8 cellular contexts compared by ENCODE assay signal in the genomic region with DNA sequence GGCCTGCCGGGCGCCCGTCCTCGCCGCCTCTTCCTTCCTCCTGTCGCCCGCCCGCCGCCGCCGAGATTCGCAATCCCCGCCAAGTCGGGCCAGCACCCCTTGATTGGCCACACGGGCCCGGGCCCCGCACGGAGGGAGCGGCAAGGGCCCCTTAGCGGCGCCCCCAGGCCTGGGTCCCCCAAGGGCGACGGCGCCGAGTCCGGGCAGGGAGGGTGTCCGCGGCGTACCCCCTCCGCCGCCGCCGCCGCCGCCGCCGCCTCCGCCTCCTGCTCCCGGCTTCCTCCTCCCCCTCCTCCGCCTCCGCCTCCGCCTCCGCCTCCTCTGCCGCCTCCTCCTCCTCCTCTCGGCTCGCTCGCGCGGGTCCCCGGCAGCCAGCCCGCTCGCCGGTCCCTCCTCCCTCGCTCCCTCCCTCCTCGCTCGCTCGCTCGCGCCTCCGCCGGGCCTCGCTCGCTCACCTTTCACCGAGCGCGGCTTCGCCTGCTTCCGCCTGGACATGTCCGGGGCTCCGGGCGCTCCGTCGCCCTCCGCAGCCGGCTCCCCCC. TPM values are rescaled to one million over a fixed set of nuclear protein-coding genes. Genes with fewer than 3 reads are reported as not detected.
DNase-seq lines count a peak whose midpoint lies in the region; ATAC-seq and TF ChIP-seq lines count a peak whose summit lies in the region.

No MANE protein-coding gene starts in this region.

- peak; percentile 83 for DNase-seq in GM13977 (ENCODE audit: low spot score)
- peak; percentile 82 for DNase-seq in NCI-H2227 (lab: John Stamatoyannopoulos, UW; ENCODE audit: unreplicated experiment)
- peak; percentile 78 for DNase-seq in activated CD4-positive, alpha-beta T cell treated with anti-CD3 and anti-CD28 coated beads, Interleukin-2, amount 10 ng/mL, durations not matched to agents 7 days and 5 days
- DNase-seq in dermis blood vessel endothelial cell, result peak; percentile 82
- peak; percentile 87 to 96 for DNase-seq in left lung
- peak; percentile 33 to 70 for DNase-seq in stimulated activated CD4-positive, alpha-beta T cell treated with anti-CD3 and anti-CD28 coated beads, Interleukin-4, amount 100 ng/mL, for 4 hours
- DNase-seq in OCI-M2 (lab: John Stamatoyannopoulos, UW; ENCODE audit: unreplicated experiment), result no peak

- no peak overlapping the region for H3K27ac Mint-ChIP-seq in activated CD4-positive, alpha-beta T cell treated with anti-CD3 and anti-CD28 coated beads, Interleukin-2, amount 10 ng/mL, durations not matched to agents 7 days and 5 days

- in situ Hi-C loops in GM13977 (cut with MboI; ENCODE audit: low pct_unique_long_range_greater_than_20kb, low sequenced_read_pairs, unreplicated experiment), result no loop called here

- H3K36me3 ChIP-seq in left lung, result no peaks in the 10 kb centered on the region

- H3K9me3 Mint-ChIP-seq in activated CD4-positive, alpha-beta T cell treated with anti-CD3 and anti-CD28 coated beads, Interleukin-2, amount 10 ng/mL, durations not matched to agents 7 days and 5 days, result no peaks in the 10 kb centered on the region

- ATAC-seq in HG02884 (IDR thresholded peaks at IDR 0.05; ENCODE audit: unreplicated experiment), result peak; percentile 51
- peak; percentile 84 for ATAC-seq in left lung

- peak overlapping the region; percentile 79 to 80 for H3K27ac ChIP-seq in left lung

- peaks cover 53% of the 10 kb centered on the region for H3K27me3 Mint-ChIP-seq in activated CD4-positive, alpha-beta T cell treated with anti-CD3 and anti-CD28 coated beads, Interleukin-2, amount 10 ng/mL, durations not matched to agents 7 days and 5 days

- no peaks in the 10 kb centered on the region for H3K9me3 ChIP-seq in left lung

- POLR2A ChIA-PET in activated CD4-positive, alpha-beta T cell treated with anti-CD3 and anti-CD28 coated beads, Interleukin-2, amount 10 ng/mL, durations not matched to agents 7 days and 5 days (lab: Charles Lee), result no interaction called here

- H3K36me3 Mint-ChIP-seq in activated CD4-positive, alpha-beta T cell treated with anti-CD3 and anti-CD28 coated beads, Interleukin-2, amount 10 ng/mL, durations not matched to agents 7 days and 5 days (ENCODE audit: low read depth), result peaks cover 1% of the 10 kb centered on the region

- TF ChIP-seq CTCF in GM13977 (IDR thresholded peaks at IDR 0.05; ENCODE audit: extremely low read depth, insufficient read depth, missing control alignments) (no peak), left lung (IDR thresholded peaks at IDR 0.05) (no peak)

- peak overlapping the region; percentile 59 for H3K4me3 Mint-ChIP-seq in activated CD4-positive, alpha-beta T cell treated with anti-CD3 and anti-CD28 coated beads, Interleukin-2, amount 10 ng/mL, durations not matched to agents 7 days and 5 days

- peaks cover 12 to 97% of the 10 kb centered on the region in 2 donors for H3K27me3 ChIP-seq in left lung

- peaks cover 4 to 36% of the 10 kb centered on the region in 2 donors for H3K4me1 ChIP-seq in left lung

- intact Hi-C loops in left lung (cut with DNase I), result no loop called here

- peak overlapping the region; percentile 56 to 66 for H3K4me3 ChIP-seq in left lung

- CTCF ChIA-PET in activated CD4-positive, alpha-beta T cell treated with anti-CD3 and anti-CD28 coated beads, Interleukin-2, amount 10 ng/mL, durations not matched to agents 7 days and 5 days (lab: Charles Lee), result interaction anchor here (2.0 kb wide), 1 partner anchor 170 kb away, joined by 4 read pairs; a partner anchor contains a TSS

- peaks cover 13% of the 10 kb centered on the region for H3K4me1 Mint-ChIP-seq in activated CD4-positive, alpha-beta T cell treated with anti-CD3 and anti-CD28 coated beads, Interleukin-2, amount 10 ng/mL, durations not matched to agents 7 days and 5 days

RNA-seq across cellular contexts. Expression of a gene that starts 0.6 kb away (rescaled TPM):
- total RNA-seq in activated CD4-positive, alpha-beta T cell treated with anti-CD3 and anti-CD28 coated beads, Interleukin-2, amount 10 ng/mL, durations not matched to agents 7 days and 5 days, result not detected
- total RNA-seq in dermis blood vessel endothelial cell, result 7.1 and 13.4 TPM in 2 replicates
- total RNA-seq in left lung, result 1 to 10 TPM; 7.8 to 8.2 TPM
